Comparison of ENCODE assay signal across 23 cellular contexts in the genomic region with DNA sequence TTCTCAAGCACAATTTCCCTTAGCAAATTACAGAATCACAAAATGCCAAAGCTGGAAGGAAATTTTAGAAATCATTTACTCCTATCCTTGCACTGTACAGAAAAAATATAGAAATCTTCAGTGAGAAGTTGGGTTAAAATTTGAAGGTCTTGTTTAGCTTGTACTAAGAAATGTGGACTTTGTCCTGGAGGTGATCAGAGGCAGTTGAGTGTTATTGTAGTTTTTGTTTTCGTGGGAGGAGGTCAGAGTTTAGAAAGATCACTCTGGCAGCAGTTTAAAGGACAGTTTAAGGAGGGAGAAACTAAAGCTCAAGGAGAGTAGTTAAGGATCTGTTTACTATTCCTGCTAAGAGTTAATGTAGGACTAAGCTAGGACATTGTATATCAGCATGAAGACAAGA. TPM values are rescaled to one million over a fixed set of nuclear protein-coding genes. Genes with fewer than 3 reads are reported as not detected.
DNase-seq lines count a peak whose midpoint lies in the region; ATAC-seq, FAIRE-seq and TF ChIP-seq lines count a peak whose summit lies in the region.
"Had no signal": no experiment of that assay in that cellular context is flagged by ENCODE, and none has a peak within 500 bp of the region (broad histone marks: within the 10 kb centered on the region; RNA-seq: fewer than 3 reads in every experiment).

No MANE protein-coding gene starts in this region.

- H3K23ac ChIP-seq in mesendoderm (ENCODE audit: low read length), result no peak overlapping the region

- DNase-seq in astrocyte (ENCODE audit: low read depth) (no peak), left lobe of liver (ENCODE audit: low spot score) (no peak), mesendoderm (peak; percentile 14), progenitor cell of endocrine pancreas (ENCODE audit: low spot score, unreplicated experiment) (no peak), NCI-H128 (lab: John Stamatoyannopoulos, UW; ENCODE audit: unreplicated experiment) (no peak), anterior cingulate cortex (lab: John Stamatoyannopoulos, UW) (no peak)
- DNase-seq in activated CD4-positive, CD25-positive, alpha-beta regulatory T cell (lab: John Stamatoyannopoulos, UW), result no peak
- DNase-seq in stimulated activated CD4-positive, alpha-beta T cell treated with anti-CD3 and anti-CD28 coated beads, Interleukin-12 subunit alpha, Interleukin-12 subunit beta, amount 100 ng/mL, for 4 hours, result no peak
- DNase-seq: ACHN; BE2C; CD4-positive, CD25-positive, alpha-beta regulatory T cell; CD8-positive, alpha-beta memory T cell; COR-L47; GOT3; H7; HFFc6 had no signal

- H2AFZ ChIP-seq in astrocyte (ENCODE audit: low read depth, low read length), result no peak overlapping the region

- H3K4ac ChIP-seq in mesendoderm (ENCODE audit: low read depth, low read length), result no peak overlapping the region

- H2AK5ac ChIP-seq in mesendoderm (ENCODE audit: low read length), result no peak overlapping the region

- no peak overlapping the region for H4K8ac ChIP-seq in mesendoderm (ENCODE audit: low read depth, low read length)

- no peaks in the 10 kb centered on the region for H3K4me1 ChIP-seq in astrocyte (ENCODE audit: insufficient read depth, low read length)
- no peaks in the 10 kb centered on the region for H3K4me1 ChIP-seq in mesendoderm (ENCODE audit: control insufficient read depth, low read depth, low read length)
- H3K4me1 ChIP-seq: BE2C had no signal

- no peak overlapping the region for H4K5ac ChIP-seq in mesendoderm (ENCODE audit: low read length)

- TF ChIP-seq CTCF in astrocyte (IDR thresholded peaks at IDR 0.05; ENCODE audit: insufficient read depth, low read depth, low read length), result no peak
- no peak for TF ChIP-seq CTCF in progenitor cell of endocrine pancreas (IDR thresholded peaks at IDR 0.05; ENCODE audit: unreplicated experiment)

- H3K79me2 ChIP-seq in astrocyte (ENCODE audit: insufficient read depth, low read length), result no peaks in the 10 kb centered on the region
- no peaks in the 10 kb centered on the region for H3K79me2 ChIP-seq in mesendoderm (ENCODE audit: control insufficient read depth, insufficient read depth, low read length)

- H3K9me3 Mint-ChIP-seq in astrocyte (ENCODE audit: unreplicated experiment) (peaks cover 5% of the 10 kb centered on the region), progenitor cell of endocrine pancreas (ENCODE audit: low read depth) (peaks cover 23% of the 10 kb centered on the region)

- H3K27me3 ChIP-seq in astrocyte (ENCODE audit: insufficient read depth, low read length) (no peaks in the 10 kb centered on the region), mesendoderm (ENCODE audit: insufficient read depth, low read length, poor library complexity) (no peaks in the 10 kb centered on the region)
- H3K27me3 ChIP-seq: BE2C had no signal

- H4K20me1 ChIP-seq in astrocyte (ENCODE audit: insufficient read depth, low read length), result no peaks in the 10 kb centered on the region

- H3K9me3 ChIP-seq in astrocyte (ENCODE audit: insufficient read depth, low read depth, low read length), result no peaks in the 10 kb centered on the region
- H3K9me3 ChIP-seq: BE2C had no signal

- no peak overlapping the region for H3K4me3 ChIP-seq in astrocyte (ENCODE audit: insufficient read depth, low read depth, low read length)
- no peak overlapping the region for H3K4me3 ChIP-seq in mesendoderm (ENCODE audit: low read length)

- FAIRE-seq in astrocyte (lab: Jason Lieb, UNC), result peak; percentile 76
- FAIRE-seq: D721Med, G401.6, GM12891, HTR-8/SVneo had no signal

- no peak overlapping the region for H3K27ac ChIP-seq in astrocyte (ENCODE audit: low read depth, low read length)
- H3K27ac ChIP-seq in mesendoderm (ENCODE audit: low read depth, low read length), result no peak overlapping the region

- H3K27ac Mint-ChIP-seq in astrocyte (ENCODE audit: unreplicated experiment) (no peak overlapping the region), progenitor cell of endocrine pancreas (peak overlapping the region; percentile 10)
- H3K27ac Mint-ChIP-seq: CD4-positive, CD25-positive, alpha-beta regulatory T cell; CD8-positive, alpha-beta memory T cell; HFFc6; IgD-negative memory B cell had no signal

- H2BK15ac ChIP-seq in mesendoderm (replicated peaks; ENCODE audit: low read depth), result no peak overlapping the region

- H3K4me3 Mint-ChIP-seq in astrocyte (ENCODE audit: unreplicated experiment) (no peak overlapping the region), progenitor cell of endocrine pancreas (ENCODE audit: low read depth) (peak overlapping the region; percentile 0)
- H3K4me3 Mint-ChIP-seq: CD4-positive, CD25-positive, alpha-beta regulatory T cell; CD8-positive, alpha-beta memory T cell; HFFc6; IgD-negative memory B cell had no signal

- ATAC-seq in left lobe of liver, result peak; percentile 76
- ATAC-seq: HCT116 had no signal

- H3K56ac ChIP-seq in mesendoderm (ENCODE audit: low read length), result no peak overlapping the region

- WGBS in mesendoderm (ENCODE audit: extremely low coverage, insufficient coverage, low lambda C conversion rate), result no CpG with 5 or more reads among the region's 1 CpG

- H3K18ac ChIP-seq in mesendoderm (ENCODE audit: low read length), result no peak overlapping the region

- H3K4me2 ChIP-seq in astrocyte (ENCODE audit: low read length), result no peak overlapping the region
- H3K4me2 ChIP-seq in mesendoderm (ENCODE audit: low read length), result no peak overlapping the region

- H3K9ac ChIP-seq in astrocyte (ENCODE audit: low read length) (no peak overlapping the region), mesendoderm (ENCODE audit: low read length) (no peak overlapping the region)

- H3K27me3 Mint-ChIP-seq in astrocyte (ENCODE audit: low read depth, unreplicated experiment) (no peaks in the 10 kb centered on the region), progenitor cell of endocrine pancreas (no peaks in the 10 kb centered on the region)
- H3K27me3 Mint-ChIP-seq: IgD-negative memory B cell had no signal

- no peaks in the 10 kb centered on the region for H3K79me1 ChIP-seq in mesendoderm (ENCODE audit: low read length)

- H3K36me3 Mint-ChIP-seq in astrocyte (ENCODE audit: low read depth, unreplicated experiment) (no peaks in the 10 kb centered on the region), progenitor cell of endocrine pancreas (ENCODE audit: insufficient read depth) (peaks cover 1% of the 10 kb centered on the region)
- H3K36me3 Mint-ChIP-seq: CD4-positive, CD25-positive, alpha-beta regulatory T cell; CD8-positive, alpha-beta memory T cell; IgD-negative memory B cell had no signal

- H3K36me3 ChIP-seq in astrocyte (ENCODE audit: insufficient read depth, low read length), result no peaks in the 10 kb centered on the region
- no peaks in the 10 kb centered on the region for H3K36me3 ChIP-seq in mesendoderm (ENCODE audit: control insufficient read depth, insufficient read depth, low read length)
- H3K36me3 ChIP-seq: BE2C had no signal

- no peaks in the 10 kb centered on the region for H3K4me1 Mint-ChIP-seq in astrocyte (ENCODE audit: low read depth, unreplicated experiment)
- peaks cover 15% of the 10 kb centered on the region for H3K4me1 Mint-ChIP-seq in progenitor cell of endocrine pancreas (ENCODE audit: low read depth)
- H3K4me1 Mint-ChIP-seq: CD4-positive, CD25-positive, alpha-beta regulatory T cell; CD8-positive, alpha-beta memory T cell; IgD-negative memory B cell had no signal

- no peak overlapping the region for H2BK5ac ChIP-seq in mesendoderm (ENCODE audit: low read length)

- no peak overlapping the region for H2BK120ac ChIP-seq in mesendoderm (ENCODE audit: low read depth, low read length)

RNA-seq across cellular contexts. Expression of gene CXorf51B, which starts 54.4 kb away (rescaled TPM):
- not detected in 2 replicates for total RNA-seq in astrocyte
- total RNA-seq in left lobe of liver, result not detected
- not detected for polyA plus RNA-seq in mesendoderm (2013, experiment 1 of 2)
- polyA plus RNA-seq in mesendoderm (2013, experiment 2 of 2), result not detected
- not detected in 2 replicates for total RNA-seq in progenitor cell of endocrine pancreas
- total RNA-seq: A172; CD4-positive, CD25-positive, alpha-beta regulatory T cell; CD8-positive, alpha-beta memory T cell; H7; HFFc6 had no signal
- polyA plus RNA-seq: CD4-positive, CD25-positive, alpha-beta regulatory T cell; CD8-positive, alpha-beta memory T cell; IgD-negative memory B cell had no signal

RNA-seq across cellular contexts. Expression of gene CXorf51A, which starts 59.3 kb away (rescaled TPM):
- not detected in 2 replicates for total RNA-seq in astrocyte
- total RNA-seq in left lobe of liver, result not detected
- polyA plus RNA-seq in mesendoderm (2013, experiment 1 of 2), result not detected
- polyA plus RNA-seq in mesendoderm (2013, experiment 2 of 2), result not detected
- total RNA-seq in progenitor cell of endocrine pancreas, result not detected in 2 replicates
- total RNA-seq: A172; CD4-positive, CD25-positive, alpha-beta regulatory T cell; CD8-positive, alpha-beta memory T cell; H7; HFFc6 had no signal
- polyA plus RNA-seq: CD4-positive, CD25-positive, alpha-beta regulatory T cell; CD8-positive, alpha-beta memory T cell; IgD-negative memory B cell had no signal
